ENCODE assay signal across 13 cellular contexts in the genomic region with DNA sequence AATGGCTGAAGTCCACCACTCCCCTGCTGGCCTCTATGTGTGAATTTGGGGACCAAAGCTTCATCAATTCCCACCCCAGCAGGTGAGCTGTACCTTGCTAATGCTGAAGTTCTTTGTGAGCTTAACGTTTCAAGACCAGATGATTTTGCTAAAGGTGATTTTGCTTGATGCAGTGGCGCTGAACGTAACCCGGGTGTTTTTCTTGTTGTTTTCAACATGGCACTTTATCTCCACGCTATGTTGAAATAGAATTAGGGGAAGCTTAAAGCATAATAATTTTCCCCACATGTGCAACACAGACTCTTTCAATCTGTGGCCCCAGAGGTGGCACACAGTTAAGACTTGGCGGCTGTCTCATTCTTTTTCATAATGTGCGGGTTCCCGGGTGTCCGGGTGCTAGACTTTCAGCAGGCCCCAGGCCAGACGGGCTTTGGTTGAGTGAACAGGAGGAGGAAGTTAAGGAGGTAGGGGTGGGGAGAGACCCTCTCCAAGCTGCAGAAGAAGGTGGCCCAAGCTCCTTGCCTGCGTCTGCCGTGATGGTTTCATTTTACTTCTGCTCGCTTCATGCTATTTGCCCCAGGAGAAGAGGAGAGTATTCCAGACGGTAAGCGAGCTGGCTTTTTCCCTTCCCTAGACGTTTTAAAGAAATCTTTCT. TPM values are rescaled to one million over a fixed set of nuclear protein-coding genes. Genes with fewer than 3 reads are reported as not detected.
DNase-seq lines count a peak whose midpoint lies in the region; ATAC-seq, FAIRE-seq and TF ChIP-seq lines count a peak whose summit lies in the region.
"Had no signal": no experiment of that assay in that cellular context is flagged by ENCODE, and none has a peak within 500 bp of the region (broad histone marks: within the 10 kb centered on the region; RNA-seq: fewer than 3 reads in every experiment).

No MANE protein-coding gene starts in this region.

- POLR2A ChIA-PET in HepG2 (lab: Yijun Ruan, JAX), result no interaction called here

- CTCF ChIA-PET in HepG2 (lab: Yijun Ruan, JAX; ENCODE audit: low intra/inter-chr PET ratio, low total read pairs), result no interaction called here

- 29% methylated on average over 16 of the region's 16 CpGs for WGBS in HepG2 (ENCODE audit: low lambda C conversion rate)
- WGBS in right lobe of liver (ENCODE audit: insufficient coverage, low coverage, low lambda C conversion rate, missing lambda C conversion rate), result 19% methylated on average over 16 of the region's 16 CpGs

- no peaks in the 10 kb centered on the region for H3K36me3 ChIP-seq in HepG2 (replicated peaks in 1 of 2; ENCODE audit: control insufficient read depth in 1 of 2, insufficient read depth in 2 of 2, low read length in 2 of 2)
- H3K36me3 ChIP-seq in right lobe of liver, result no peaks in the 10 kb centered on the region
- H3K36me3 ChIP-seq: thyroid gland had no signal

- DNase-seq in HepG2 (ENCODE audit: low spot score) (no peak), right lobe of liver (no peak), choroid plexus epithelial cell (ENCODE audit: low read depth) (peak; percentile 52), mesenteric fat pad (ENCODE audit: low spot score) (peak; percentile 62), glutamatergic neuron (no peak), substantia nigra (lab: John Stamatoyannopoulos, UW) (no peak)
- DNase-seq: AML-193, T-helper 9 cell, thyroid gland had no signal

- no peak for FAIRE-seq in HepG2 (lab: Jason Lieb, UNC)

- H3K4me3 Mint-ChIP-seq in glutamatergic neuron (ENCODE audit: unreplicated experiment), result no peak overlapping the region
- H3K4me3 Mint-ChIP-seq: activated naive CD4-positive, alpha-beta T cell treated with anti-CD3 and anti-CD28 coated beads, Interleukin-2, amount 50 U/mL, for 24 hours had no signal

- H3K27me3 ChIP-seq in HepG2 (ENCODE audit: control insufficient read depth in 1 of 2, insufficient read depth in 2 of 2, low read length in 2 of 2) (peaks cover 18 to 81% of the 10 kb centered on the region in 2 experiments), right lobe of liver (peaks cover 0 to 22% of the 10 kb centered on the region in 2 donors)

- no peak overlapping the region for H3K4me2 ChIP-seq in HepG2 (ENCODE audit: low read depth, low read length)

- H3K9me3 ChIP-seq in HepG2 (ENCODE audit: low read length), result no peaks in the 10 kb centered on the region
- no peaks in the 10 kb centered on the region for H3K9me3 ChIP-seq in right lobe of liver
- H3K9me3 ChIP-seq: thyroid gland had no signal

- ATAC-seq in HepG2 (no peak), right lobe of liver (no peak), GM18909 (IDR thresholded peaks at IDR 0.05; ENCODE audit: poor library complexity, unreplicated experiment) (no peak), GM19351 (IDR thresholded peaks at IDR 0.05; ENCODE audit: unreplicated experiment) (no peak)

- peaks cover 31% of the 10 kb centered on the region for H3K27me3 Mint-ChIP-seq in glutamatergic neuron (ENCODE audit: unreplicated experiment)

- TF ChIP-seq RAD21 in HepG2 (CRISPR knock-in tag; IDR thresholded peaks at IDR 0.05), result no peak

- TF ChIP-seq EP300 in HepG2 (IDR thresholded peaks at IDR 0.05; ENCODE audit: low read depth in 2 of 2, low read length in 2 of 2) (no peak), HepG2 (CRISPR knock-in tag; IDR thresholded peaks at IDR 0.05; ENCODE audit: borderline replicate concordance) (no peak)

- H3K9ac ChIP-seq in HepG2 (ENCODE audit: insufficient read depth, low read depth, low read length), result no peak overlapping the region

- in situ Hi-C loops in HepG2 (cut with HindIII; ENCODE audit: extremely low pct_ligation_motif_present, low pct_unique_long_range_greater_than_20kb), result no loop called here

- no peaks in the 10 kb centered on the region for H3K79me2 ChIP-seq in HepG2 (ENCODE audit: insufficient read depth, low read length)

- TF ChIP-seq POLR2A in HepG2 (IDR thresholded peaks at IDR 0.05; ENCODE audit: insufficient read depth in 1 of 2, low read depth in 2 of 2, low read length in 2 of 2) (no peak), right lobe of liver (IDR thresholded peaks at IDR 0.05) (no peak)

- no peak overlapping the region for H2AFZ ChIP-seq in HepG2 (ENCODE audit: low read length)

- no peaks in the 10 kb centered on the region for H3K36me3 Mint-ChIP-seq in glutamatergic neuron (ENCODE audit: unreplicated experiment)
- H3K36me3 Mint-ChIP-seq: activated naive CD4-positive, alpha-beta T cell treated with anti-CD3 and anti-CD28 coated beads, Interleukin-2, amount 50 U/mL, for 24 hours had no signal

- H3K4me3 ChIP-seq in HepG2 (replicated peaks in 1 of 3; ENCODE audit: insufficient read depth in 1 of 3, low read depth in 2 of 3, low read length in 3 of 3) (no peak overlapping the region), right lobe of liver (no peak overlapping the region), choroid plexus epithelial cell (ENCODE audit: low read depth, low read length) (peak overlapping the region; percentile 91)
- H3K4me3 ChIP-seq: thyroid gland had no signal

- H3K4me1 Mint-ChIP-seq in glutamatergic neuron (ENCODE audit: low read depth, unreplicated experiment), result peaks cover 3% of the 10 kb centered on the region

- H3K27ac Mint-ChIP-seq in glutamatergic neuron (ENCODE audit: unreplicated experiment), result no peak overlapping the region
- H3K27ac Mint-ChIP-seq: activated naive CD4-positive, alpha-beta T cell treated with anti-CD3 and anti-CD28 coated beads, Interleukin-2, amount 50 U/mL, for 24 hours had no signal

- intact Hi-C loops in HepG2 (cut with micrococcal nuclease; ENCODE audit: unreplicated experiment), result no loop called here
- intact Hi-C loops in right lobe of liver (cut with DNase I), result loop anchor here in 1 of 2 donors (10.0 kb wide), 1 partner anchor 494 kb away; no protein-coding TSS in a partner anchor

- H3K27ac ChIP-seq in HepG2 (ENCODE audit: extremely low read length, insufficient read depth, low read length), result no peak overlapping the region
- H3K27ac ChIP-seq in right lobe of liver, result no peak overlapping the region
- no peak overlapping the region for H3K27ac ChIP-seq in substantia nigra (ENCODE audit: low read depth, low read length, poor library complexity, severe bottlenecking)
- H3K27ac ChIP-seq: thyroid gland had no signal

- peaks cover 3% of the 10 kb centered on the region for H3K9me3 Mint-ChIP-seq in glutamatergic neuron (ENCODE audit: unreplicated experiment)
- H3K9me3 Mint-ChIP-seq: activated naive CD4-positive, alpha-beta T cell treated with anti-CD3 and anti-CD28 coated beads, Interleukin-2, amount 50 U/mL, for 24 hours had no signal

- no peak for TF ChIP-seq CTCF in HepG2 (CRISPR knock-in tag; IDR thresholded peaks at IDR 0.05)
- TF ChIP-seq CTCF in right lobe of liver (IDR thresholded peaks at IDR 0.05), result no peak
- TF ChIP-seq CTCF in choroid plexus epithelial cell (conservative IDR thresholded peaks at IDR 0.05; ENCODE audit: low read depth, low read length), result no peak
- no peak for TF ChIP-seq CTCF in glutamatergic neuron (IDR thresholded peaks at IDR 0.05; ENCODE audit: partially characterized antibody, unreplicated experiment)

- peaks cover 3% of the 10 kb centered on the region; the same call in 1 of the 2 replicates for H4K20me1 ChIP-seq in HepG2 (ENCODE audit: insufficient read depth, low read length)

- H3K4me1 ChIP-seq in HepG2 (ENCODE audit: insufficient read depth, low read length) (no peaks in the 10 kb centered on the region; the same call in 1 of the 2 replicates), right lobe of liver (peaks cover 0 to 6% (median 0%) of the 10 kb centered on the region in 4 donors)

- no TSS peak for BruUV-seq in HepG2 (replicated peaks; lab: Mats Ljungman, UMichigan)

RNA-seq across cellular contexts. Expression of a gene that starts 4.0 kb away (rescaled TPM):
- total RNA-seq in HepG2 (2016; rRNA removed; fragmentation: Illumina TruSeq; extraction: Trizol), result not detected in 2 replicates
- total RNA-seq in HepG2 (2016; cell fraction: cytosol; rRNA removed; fragmentation: Illumina TruSeq; extraction: Trizol; ENCODE audit: low read depth), result not detected in 2 replicates
- not detected in 2 replicates for total RNA-seq in HepG2 (2016; cell fraction: insoluble cytoplasmic fraction; rRNA removed; fragmentation: Illumina TruSeq; extraction: Trizol)
- not detected in 2 replicates for total RNA-seq in HepG2 (2016; cell fraction: membrane; rRNA removed; fragmentation: Illumina TruSeq; extraction: Trizol)
- not detected in 2 replicates for total RNA-seq in HepG2 (2016; cell fraction: nucleus; rRNA removed; fragmentation: Illumina TruSeq; extraction: Trizol)
- polyA plus RNA-seq in HepG2 (2011; rRNA removed), result 0.05 TPM in 1 of 2 replicates, not detected in the other
- polyA plus RNA-seq in HepG2 (2011; cell fraction: cytosol; rRNA removed), result not detected in 2 replicates
- polyA plus RNA-seq in HepG2 (2011; cell fraction: nucleus; rRNA removed), result 0.26 and 0.31 TPM in 2 replicates
- polyA plus RNA-seq in HepG2 (2012), result 0.08 TPM in 1 of 2 replicates, not detected in the other
- not detected in 2 replicates for polyA plus RNA-seq in HepG2 (2016; cell fraction: cytosol; fragmentation: Illumina TruSeq; extraction: Trizol; ENCODE audit: low read depth)
- not detected in 2 replicates for polyA plus RNA-seq in HepG2 (2016; cell fraction: insoluble cytoplasmic fraction; fragmentation: Illumina TruSeq; extraction: Trizol; ENCODE audit: low read depth)
- not detected in 2 replicates for polyA plus RNA-seq in HepG2 (2016; cell fraction: membrane; fragmentation: Illumina TruSeq; extraction: Trizol; ENCODE audit: low read depth)
- polyA plus RNA-seq in HepG2 (2016; cell fraction: nucleus; fragmentation: Illumina TruSeq; extraction: Trizol; ENCODE audit: insufficient read depth, low read depth), result not detected in 2 replicates
- polyA minus RNA-seq in HepG2 (2011; rRNA and poly(A)+ RNA removed; ENCODE audit: low replicate concordance), result 0.82 TPM in 1 of 2 replicates, not detected in the other
- polyA minus RNA-seq in HepG2 (2011; cell fraction: cytosol; rRNA and poly(A)+ RNA removed), result not detected in 2 replicates
- 0.13 TPM in 1 of 2 replicates, not detected in the other for polyA minus RNA-seq in HepG2 (2011; cell fraction: nucleus; rRNA and poly(A)+ RNA removed)
- total RNA-seq in right lobe of liver, result under 1 TPM in 1 of 6 experiments, not detected in 5; 0.20 TPM
- total RNA-seq in mesenteric fat pad, result 0.42 TPM
- not detected for total RNA-seq in glutamatergic neuron (ENCODE audit: unreplicated experiment)
- total RNA-seq: mononuclear cell had no signal

RNA-seq across cellular contexts. Expression of a gene that starts 7.7 kb away (rescaled TPM):
- not detected in 2 replicates for total RNA-seq in HepG2 (2016; rRNA removed; fragmentation: Illumina TruSeq; extraction: Trizol)
- total RNA-seq in HepG2 (2016; cell fraction: cytosol; rRNA removed; fragmentation: Illumina TruSeq; extraction: Trizol; ENCODE audit: low read depth), result not detected in 2 replicates
- not detected in 2 replicates for total RNA-seq in HepG2 (2016; cell fraction: insoluble cytoplasmic fraction; rRNA removed; fragmentation: Illumina TruSeq; extraction: Trizol)
- not detected in 2 replicates for total RNA-seq in HepG2 (2016; cell fraction: membrane; rRNA removed; fragmentation: Illumina TruSeq; extraction: Trizol)
- not detected in 2 replicates for total RNA-seq in HepG2 (2016; cell fraction: nucleus; rRNA removed; fragmentation: Illumina TruSeq; extraction: Trizol)
- not detected in 2 replicates for polyA plus RNA-seq in HepG2 (2011; rRNA removed)
- 0.01 TPM in 1 of 2 replicates, not detected in the other for polyA plus RNA-seq in HepG2 (2011; cell fraction: cytosol; rRNA removed)
- polyA plus RNA-seq in HepG2 (2011; cell fraction: nucleus; rRNA removed), result not detected in 2 replicates
- not detected in 2 replicates for polyA plus RNA-seq in HepG2 (2012)
- polyA plus RNA-seq in HepG2 (2016; cell fraction: cytosol; fragmentation: Illumina TruSeq; extraction: Trizol; ENCODE audit: low read depth), result not detected in 2 replicates
- polyA plus RNA-seq in HepG2 (2016; cell fraction: insoluble cytoplasmic fraction; fragmentation: Illumina TruSeq; extraction: Trizol; ENCODE audit: low read depth), result not detected in 2 replicates
- polyA plus RNA-seq in HepG2 (2016; cell fraction: membrane; fragmentation: Illumina TruSeq; extraction: Trizol; ENCODE audit: low read depth), result not detected in 2 replicates
- not detected in 2 replicates for polyA plus RNA-seq in HepG2 (2016; cell fraction: nucleus; fragmentation: Illumina TruSeq; extraction: Trizol; ENCODE audit: insufficient read depth, low read depth)
- polyA minus RNA-seq in HepG2 (2011; rRNA and poly(A)+ RNA removed; ENCODE audit: low replicate concordance), result 1.1 TPM in 1 of 2 replicates, not detected in the other
- not detected in 2 replicates for polyA minus RNA-seq in HepG2 (2011; cell fraction: cytosol; rRNA and poly(A)+ RNA removed)
- not detected in 2 replicates for polyA minus RNA-seq in HepG2 (2011; cell fraction: nucleus; rRNA and poly(A)+ RNA removed)
- under 1 TPM in 4 of 6 experiments, not detected in 2; 0.15 to 0.74 (median 0.46) TPM for total RNA-seq in right lobe of liver
- 0.26 TPM for total RNA-seq in mesenteric fat pad
- total RNA-seq in glutamatergic neuron (ENCODE audit: unreplicated experiment), result not detected
- total RNA-seq: mononuclear cell had no signal

RNA-seq across cellular contexts. Expression of a gene that starts 15.6 kb away (rescaled TPM):
- total RNA-seq in HepG2 (2016; rRNA removed; fragmentation: Illumina TruSeq; extraction: Trizol) (8.9 and 16.3 TPM in 2 replicates), right lobe of liver (10 to 100 TPM in 2 of 6 experiments, 1 to 10 TPM in 4; 5.9 to 11.6 (median 9.0) TPM), mesenteric fat pad (10.2 TPM), glutamatergic neuron (ENCODE audit: unreplicated experiment) (27.7 TPM)
- 3.0 and 3.2 TPM in 2 replicates for total RNA-seq in HepG2 (2016; cell fraction: cytosol; rRNA removed; fragmentation: Illumina TruSeq; extraction: Trizol; ENCODE audit: low read depth)
- total RNA-seq in HepG2 (2016; cell fraction: insoluble cytoplasmic fraction; rRNA removed; fragmentation: Illumina TruSeq; extraction: Trizol), result 9.5 and 14.5 TPM in 2 replicates
- total RNA-seq in HepG2 (2016; cell fraction: membrane; rRNA removed; fragmentation: Illumina TruSeq; extraction: Trizol), result 6.0 and 6.1 TPM in 2 replicates
- total RNA-seq in HepG2 (2016; cell fraction: nucleus; rRNA removed; fragmentation: Illumina TruSeq; extraction: Trizol), result 21.7 and 25.7 TPM in 2 replicates
- polyA plus RNA-seq in HepG2 (2011; rRNA removed), result 14.2 and 15.8 TPM in 2 replicates
- 5.8 and 6.4 TPM in 2 replicates for polyA plus RNA-seq in HepG2 (2011; cell fraction: cytosol; rRNA removed)
- polyA plus RNA-seq in HepG2 (2011; cell fraction: nucleus; rRNA removed), result 85.9 and 86.6 TPM in 2 replicates
- polyA plus RNA-seq in HepG2 (2012), result 8.3 and 11.3 TPM in 2 replicates
- polyA plus RNA-seq in HepG2 (2016; cell fraction: cytosol; fragmentation: Illumina TruSeq; extraction: Trizol; ENCODE audit: low read depth), result 1.9 and 2.3 TPM in 2 replicates
- polyA plus RNA-seq in HepG2 (2016; cell fraction: insoluble cytoplasmic fraction; fragmentation: Illumina TruSeq; extraction: Trizol; ENCODE audit: low read depth), result 9.8 and 13.1 TPM in 2 replicates
- 4.8 and 5.1 TPM in 2 replicates for polyA plus RNA-seq in HepG2 (2016; cell fraction: membrane; fragmentation: Illumina TruSeq; extraction: Trizol; ENCODE audit: low read depth)
- 28.2 and 29.9 TPM in 2 replicates for polyA plus RNA-seq in HepG2 (2016; cell fraction: nucleus; fragmentation: Illumina TruSeq; extraction: Trizol; ENCODE audit: insufficient read depth, low read depth)
- 27.7 and 27.8 TPM in 2 replicates for polyA minus RNA-seq in HepG2 (2011; rRNA and poly(A)+ RNA removed; ENCODE audit: low replicate concordance)
- 5.9 and 9.4 TPM in 2 replicates for polyA minus RNA-seq in HepG2 (2011; cell fraction: cytosol; rRNA and poly(A)+ RNA removed)
- 76.5 and 82.9 TPM in 2 replicates for polyA minus RNA-seq in HepG2 (2011; cell fraction: nucleus; rRNA and poly(A)+ RNA removed)

Comparison
In these comparisons a context has a peak if more than half of its experiments do, and no peak if none do; other contexts are left out.
1. DNase-seq: peak in choroid plexus epithelial cell (single experiment) and mesenteric fat pad (single experiment); none in HepG2 (single experiment), right lobe of liver (0 of 3), glutamatergic neuron (single experiment) and substantia nigra (0 of 49).